ENCODE assay signal across 11 cellular contexts in genomic region chr9:128181480-128181879, GRCh38. TPM values are rescaled to one million over a fixed set of nuclear protein-coding genes. Genes with fewer than 3 reads are reported as not detected.
A peak's percentile ranks its signal among the peaks of the same experiment; 100 is the strongest.
DNase-seq lines count a peak whose midpoint lies in the region; ATAC-seq, FAIRE-seq and TF ChIP-seq lines count a peak whose summit lies in the region.
"Not testable (repeated sequence)": the region's sequence is repeated elsewhere in the genome, so short reads cannot be mapped to it uniquely, and the experiment has no call there.
"Had no signal": no experiment of that assay in that cellular context is flagged by ENCODE, and none has a peak within 500 bp of the region (broad histone marks: within the 10 kb centered on the region; RNA-seq: fewer than 3 reads in every experiment).

No MANE protein-coding gene starts in this region.

- 14 to 38% methylated on average over 4 to 12 of the region's 12 CpGs for WGBS in endodermal cell (ENCODE audit: insufficient coverage in 1 of 2, insufficient read length in 1 of 2), 2 experiments

- DNase-seq in GM12864 (ENCODE audit: low read depth); astrocyte (ENCODE audit: low read depth); lower lobe of right lung: not testable (repeated sequence)
- peak; percentile 8 for DNase-seq in NCI-H82 treated with DMSO at 0.1 percent for 48 hours (lab: John Stamatoyannopoulos, UW; ENCODE audit: unreplicated experiment)
- peak; percentile 83 for DNase-seq in endodermal cell
- DNase-seq in cardiac muscle cell (ENCODE audit: low read depth in 1 of 2, low spot score in 1 of 2) = peak; percentile 39 to 60
- DNase-seq in posterior cingulate gyrus = peak; percentile 35 to 96 (median 69)
- DNase-seq in uterus = peak; percentile 52 to 66

- H3K36me3 Mint-ChIP-seq in astrocyte (ENCODE audit: low read depth, unreplicated experiment) = peaks cover 39% of the 10 kb centered on the region
- peaks cover 71% of the 10 kb centered on the region for H3K36me3 Mint-ChIP-seq in endodermal cell (ENCODE audit: low read depth)

- not testable (repeated sequence) for H3K9me3 Mint-ChIP-seq in astrocyte (ENCODE audit: unreplicated experiment); endodermal cell

- H3K4me3 Mint-ChIP-seq in astrocyte (ENCODE audit: unreplicated experiment); endodermal cell: not testable (repeated sequence)

- H3K79me2 ChIP-seq in astrocyte (ENCODE audit: insufficient read depth, low read length) = not testable (repeated sequence)

- H2AFZ ChIP-seq in astrocyte (ENCODE audit: low read depth, low read length) = not testable (repeated sequence)

- peaks cover 23% of the 10 kb centered on the region for H4K20me1 ChIP-seq in astrocyte (ENCODE audit: insufficient read depth, low read length)

- not testable (repeated sequence) for H3K27ac Mint-ChIP-seq in astrocyte (ENCODE audit: unreplicated experiment); endodermal cell

- ATAC-seq in lower lobe of right lung = not testable (repeated sequence)

- not testable (repeated sequence) for H3K4me3 ChIP-seq in GM12864 (ENCODE audit: low read depth, low read length); astrocyte (ENCODE audit: insufficient read depth, low read depth, low read length); endodermal cell (ENCODE audit: low read length); cardiac muscle cell; lower lobe of right lung; uterus

- not testable (repeated sequence) for H3K27me3 Mint-ChIP-seq in astrocyte (ENCODE audit: low read depth, unreplicated experiment); endodermal cell (ENCODE audit: insufficient read depth)

- H3K4me1 Mint-ChIP-seq in astrocyte (ENCODE audit: low read depth, unreplicated experiment); endodermal cell: not testable (repeated sequence)

- H3K9me3 ChIP-seq in astrocyte (ENCODE audit: insufficient read depth, low read depth, low read length); cardiac muscle cell (ENCODE audit: low read depth); lower lobe of right lung; uterus: not testable (repeated sequence)
- H3K9me3 ChIP-seq in endodermal cell (ENCODE audit: control insufficient read depth, low read length) = peaks cover 15% of the 10 kb centered on the region

- H3K36me3 ChIP-seq in astrocyte (ENCODE audit: insufficient read depth, low read length) = peaks cover 35% of the 10 kb centered on the region
- peaks cover 76% of the 10 kb centered on the region for H3K36me3 ChIP-seq in endodermal cell (ENCODE audit: control insufficient read depth, insufficient read depth, low read length)
- H3K36me3 ChIP-seq in cardiac muscle cell = peaks cover 52% of the 10 kb centered on the region
- H3K36me3 ChIP-seq in lower lobe of right lung = peaks cover 77% of the 10 kb centered on the region
- H3K36me3 ChIP-seq in uterus = not testable (repeated sequence)

- intact Hi-C loops in lower lobe of right lung (cut with DNase I); posterior cingulate gyrus (cut with DNase I); uterus (cut with DNase I; ENCODE audit: low total_unique reads): not testable (repeated sequence)

- H3K4me2 ChIP-seq in astrocyte (ENCODE audit: low read length) = not testable (repeated sequence)

- H3K27ac ChIP-seq in astrocyte (ENCODE audit: low read depth, low read length); endodermal cell (ENCODE audit: low read depth, low read length); cardiac muscle cell; lower lobe of right lung: not testable (repeated sequence)
- peak overlapping the region in 1 of 2 donors; percentile 46 for H3K27ac ChIP-seq in uterus

- H3K27me3 ChIP-seq in astrocyte (ENCODE audit: insufficient read depth, low read length); endodermal cell (ENCODE audit: control insufficient read depth, insufficient read depth, low read length, poor library complexity, severe bottlenecking); cardiac muscle cell; lower lobe of right lung (ENCODE audit: low read depth); uterus: not testable (repeated sequence)

- not testable (repeated sequence) for FAIRE-seq in astrocyte (lab: Jason Lieb, UNC)

- TF ChIP-seq CTCF in GM12864 (IDR thresholded peaks at IDR 0.05; ENCODE audit: low read depth, low read length, missing control alignments) (peak; percentile 12), astrocyte (IDR thresholded peaks at IDR 0.05; ENCODE audit: insufficient read depth, low read depth, low read length) (peak; percentile 30), endodermal cell (conservative IDR thresholded peaks at IDR 0.05) (peak; percentile 73), cardiac muscle cell (IDR thresholded peaks at IDR 0.05; ENCODE audit: low read depth, low read length) (peak; percentile 45), lower lobe of right lung (IDR thresholded peaks at IDR 0.05) (peak; percentile 33), uterus (IDR thresholded peaks at IDR 0.05) (peak; percentile 22 to 70 (median 48))

- not testable (repeated sequence) for H3K9ac ChIP-seq in astrocyte (ENCODE audit: low read length); endodermal cell (ENCODE audit: extremely low read depth, low read length, poor library complexity, severe bottlenecking)

- TF ChIP-seq POLR2A in uterus (IDR thresholded peaks at IDR 0.05) = not testable (repeated sequence)

- not testable (repeated sequence) for H3K4me1 ChIP-seq in astrocyte (ENCODE audit: insufficient read depth, low read length); endodermal cell (ENCODE audit: control insufficient read depth, insufficient read depth, low read length); cardiac muscle cell (ENCODE audit: low read depth); lower lobe of right lung; uterus

RNA-seq across cellular contexts. Expression of gene CIZ1, which starts 9.9 kb away (rescaled TPM):
- total RNA-seq in astrocyte = 110 and 117 TPM in 2 replicates
- 100 to 1,000 TPM; 115 to 117 TPM for total RNA-seq in endodermal cell
- 123 TPM for polyA plus RNA-seq in endodermal cell (2013, experiment 1 of 2)
- 111 TPM for polyA plus RNA-seq in endodermal cell (2013, experiment 2 of 2)
- total RNA-seq in cardiac muscle cell = 63.1 and 105 TPM in 2 replicates
- 95.0 and 119 TPM in 2 replicates for polyA plus RNA-seq in cardiac muscle cell
- total RNA-seq in lower lobe of right lung = 98.5 TPM
- total RNA-seq in uterus = 100 to 1,000 TPM in 1 of 4 donors, 10 to 100 TPM in 3; 31.3 to 151 (median 52.6) TPM

RNA-seq across cellular contexts. Expression of gene BBLN, which starts 21.4 kb away (rescaled TPM):
- total RNA-seq in astrocyte = 47.3 and 56.6 TPM in 2 replicates
- 10 to 100 TPM; 65.7 to 82.1 TPM for total RNA-seq in endodermal cell
- 105 TPM for polyA plus RNA-seq in endodermal cell (2013, experiment 1 of 2)
- 99.0 TPM for polyA plus RNA-seq in endodermal cell (2013, experiment 2 of 2)
- 595 and 729 TPM in 2 replicates for total RNA-seq in cardiac muscle cell
- 243 and 262 TPM in 2 replicates for polyA plus RNA-seq in cardiac muscle cell
- total RNA-seq in lower lobe of right lung = 47.9 TPM
- 100 to 1,000 TPM in 2 of 4 donors, 10 to 100 TPM in 2; 31.3 to 198 (median 96.0) TPM for total RNA-seq in uterus

RNA-seq across cellular contexts. Expression of gene DNM1, which starts 21.7 kb away (rescaled TPM):
- total RNA-seq in astrocyte = 29.7 and 37.6 TPM in 2 replicates
- total RNA-seq in endodermal cell = 100 to 1,000 TPM in 1 of 2 donors, 10 to 100 TPM in 1; 55.8 to 147 TPM
- 78.9 TPM for polyA plus RNA-seq in endodermal cell (2013, experiment 1 of 2)
- 83.8 TPM for polyA plus RNA-seq in endodermal cell (2013, experiment 2 of 2)
- total RNA-seq in cardiac muscle cell = 17.6 and 42.3 TPM in 2 replicates
- polyA plus RNA-seq in cardiac muscle cell = 24.3 and 47.2 TPM in 2 replicates
- 8.8 TPM for total RNA-seq in lower lobe of right lung
- total RNA-seq in uterus = 10 to 100 TPM in 3 of 4 donors, 1 to 10 TPM in 1; 5.0 to 71.5 (median 31.0) TPM

RNA-seq across cellular contexts. Expression of gene LCN2, which starts 32.2 kb away (rescaled TPM):
- total RNA-seq in astrocyte (not detected in 2 replicates), endodermal cell (not detected), cardiac muscle cell (not detected in 2 replicates), lower lobe of right lung (83.4 TPM), uterus (1 to 10 TPM in 1 of 4 donors, under 1 TPM in 1, not detected in 2; 0.98 to 2.6 TPM)
- not detected for polyA plus RNA-seq in endodermal cell (2013, experiment 1 of 2)
- polyA plus RNA-seq in endodermal cell (2013, experiment 2 of 2) = not detected
- 1.2 TPM in 1 of 2 replicates, not detected in the other for polyA plus RNA-seq in cardiac muscle cell
- total RNA-seq: activated CD4-positive, alpha-beta memory T cell treated with anti-CD3 and anti-CD28 coated beads for 36 hours; activated T-cell treated with anti-CD3 and anti-CD28 coated beads, Interleukin-2, amount 50 U/mL, for 72 hours; CD8-positive, alpha-beta memory T cell had no signal
- polyA plus RNA-seq: CD8-positive, alpha-beta memory T cell had no signal

RNA-seq across cellular contexts. Expression of gene PTGES2, which starts 54.0 kb away (rescaled TPM):
- 44.1 and 44.4 TPM in 2 replicates for total RNA-seq in astrocyte
- 10 to 100 TPM; 73.5 to 84.5 TPM for total RNA-seq in endodermal cell
- 36.7 TPM for polyA plus RNA-seq in endodermal cell (2013, experiment 1 of 2)
- 33.1 TPM for polyA plus RNA-seq in endodermal cell (2013, experiment 2 of 2)
- 132 and 141 TPM in 2 replicates for total RNA-seq in cardiac muscle cell
- polyA plus RNA-seq in cardiac muscle cell = 206 and 240 TPM in 2 replicates
- 30.6 TPM for total RNA-seq in lower lobe of right lung
- 100 to 1,000 TPM in 1 of 4 donors, 10 to 100 TPM in 3; 21.5 to 173 (median 64.2) TPM for total RNA-seq in uterus

Comparison
In these comparisons a context has a peak if more than half of its experiments do, and no peak if none do; other contexts are left out.
1. CTCF ChIP-seq: peak in every context shown above with its lines; median percentile 73 in endodermal cell; 48 in uterus; 45 in cardiac muscle cell; 33 in lower lobe of right lung; 30 in astrocyte; 12 in GM12864.